11 cellular contexts compared by ENCODE assay signal in genomic region chr20:1964659-1965405, GRCh38. TPM values are rescaled to one million over a fixed set of nuclear protein-coding genes. Genes with fewer than 3 reads are reported as not detected.
A peak's percentile ranks its signal among the peaks of the same experiment; 100 is the strongest.
DNase-seq lines count a peak whose midpoint lies in the region; ATAC-seq and TF ChIP-seq lines count a peak whose summit lies in the region.
"Had no signal": no experiment of that assay in that cellular context is flagged by ENCODE, and none has a peak within 500 bp of the region (broad histone marks: within the 10 kb centered on the region; RNA-seq: fewer than 3 reads in every experiment).

No MANE protein-coding gene starts in this region.

- H2AFZ ChIP-seq in HCT116 (ENCODE audit: low read depth, low read length, poor library complexity, severe bottlenecking), result peak overlapping the region; percentile 75

- intact Hi-C loops in HCT116 (cut with micrococcal nuclease) (loop anchor here (1.0 kb wide), 2 partner anchors 128 to 207 kb away; no protein-coding TSS in a partner anchor), uterus (cut with DNase I; ENCODE audit: low total_unique reads) (loop anchor here (5.0 kb wide), 1 partner anchor 207 kb away; no protein-coding TSS in a partner anchor)

- DNase-seq in AG04449 (ENCODE audit: low read depth, low spot score) (no peak), HCT116 (ENCODE audit: low read depth, low spot score) (no peak), memory B cell (ENCODE audit: low spot score in 2 of 2) (no peak), GM10266 (ENCODE audit: extremely low spot score) (no peak), pons (ENCODE audit: low spot score) (no peak), uterus (no peak)

- no TSS peak for BruUV-seq in HCT116 (replicated peaks; lab: Mats Ljungman, UMichigan)

- no peaks in the 10 kb centered on the region for H3K4me1 Mint-ChIP-seq in activated T-helper 17 cell treated with anti-CD3 and anti-CD28 coated beads, Interleukin-2, amount 50 U/mL, for 72 hours
- H3K4me1 Mint-ChIP-seq in memory B cell, result peaks cover 11% of the 10 kb centered on the region

- no peaks in the 10 kb centered on the region for H3K36me3 ChIP-seq in HCT116 (ENCODE audit: control insufficient read depth in 1 of 2, insufficient read depth in 2 of 2, low read length in 2 of 2)
- no peaks in the 10 kb centered on the region for H3K36me3 ChIP-seq in gastroesophageal sphincter
- no peaks in the 10 kb centered on the region for H3K36me3 ChIP-seq in uterus
- H3K36me3 ChIP-seq: MG63, pancreas had no signal

- H3K27me3 ChIP-seq in HCT116 (ENCODE audit: insufficient read depth, low read length), result no peaks in the 10 kb centered on the region; the same call in 1 of the 2 replicates
- H3K27me3 ChIP-seq in gastroesophageal sphincter, result peaks cover 55% of the 10 kb centered on the region
- no peaks in the 10 kb centered on the region for H3K27me3 ChIP-seq in uterus
- H3K27me3 ChIP-seq: MG63, pancreas had no signal

- TF ChIP-seq CTCF in AG04449 (IDR thresholded peaks at IDR 0.05; ENCODE audit: insufficient read depth, low read length, missing control alignments) (peak; percentile 25), HCT116 (IDR thresholded peaks at IDR 0.05 in 2 of 3, conservative IDR thresholded peaks at IDR 0.05 in 1 of 3; ENCODE audit: borderline replicate concordance in 1 of 3, insufficient read depth in 1 of 3, low read depth in 2 of 3, low read length in 2 of 3) (no peak), gastroesophageal sphincter (IDR thresholded peaks at IDR 0.05) (no peak), GM10266 (IDR thresholded peaks at IDR 0.05; ENCODE audit: control insufficient read depth, insufficient read depth, low read depth, missing control alignments) (no peak), uterus (IDR thresholded peaks at IDR 0.05) (no peak)

- ATAC-seq in HCT116 (no peak), memory B cell (ENCODE audit: low read depth) (peak; percentile 35), gastroesophageal sphincter (no peak)
- ATAC-seq in activated T-helper 17 cell treated with anti-CD3 and anti-CD28 coated beads, Interleukin-2, amount 50 U/mL, for 72 hours (replicated peaks), result no peak

- H3K79me2 ChIP-seq in HCT116 (ENCODE audit: insufficient read depth, low read length), result no peaks in the 10 kb centered on the region

- H3K4me3 Mint-ChIP-seq in activated T-helper 17 cell treated with anti-CD3 and anti-CD28 coated beads, Interleukin-2, amount 50 U/mL, for 72 hours, result peak overlapping the region; percentile 75
- H3K4me3 Mint-ChIP-seq in memory B cell, result peak overlapping the region; percentile 65

- POLR2A ChIA-PET in AG04449 (lab: Yijun Ruan, JAX), result no interaction called here
- POLR2A ChIA-PET in HCT116 (lab: Charles Lee), result no interaction called here

- WGBS in gastroesophageal sphincter (ENCODE audit: low coverage in 1 of 2), 2 donors, result 33 to 41% methylated on average over 13 to 14 of the region's 14 CpGs

- no peaks in the 10 kb centered on the region for H4K20me1 ChIP-seq in HCT116 (ENCODE audit: insufficient read depth)

- H3K27ac ChIP-seq in HCT116 (ENCODE audit: low read depth, low read length) (no peak overlapping the region), gastroesophageal sphincter (no peak overlapping the region), uterus (no peak overlapping the region)
- H3K27ac ChIP-seq: pancreas had no signal

- TF ChIP-seq RAD21 in HCT116 (IDR thresholded peaks at IDR 0.05; ENCODE audit: low read depth), result no peak

- peak overlapping the region; percentile 66 for H3K27ac Mint-ChIP-seq in activated T-helper 17 cell treated with anti-CD3 and anti-CD28 coated beads, Interleukin-2, amount 50 U/mL, for 72 hours
- H3K27ac Mint-ChIP-seq in memory B cell, result peak overlapping the region; percentile 39

- H3K4me3 ChIP-seq in AG04449 (ENCODE audit: low read depth, low read length) (peak overlapping the region; percentile 24), HCT116 (replicated peaks in 1 of 2; ENCODE audit: low read depth in 1 of 2, low read length in 2 of 2) (no peak overlapping the region), gastroesophageal sphincter (no peak overlapping the region), uterus (no peak overlapping the region)
- H3K4me3 ChIP-seq: MG63, pancreas had no signal

- H3K9me2 ChIP-seq in HCT116 (ENCODE audit: insufficient read depth), result no peaks in the 10 kb centered on the region

- peaks cover 34% of the 10 kb centered on the region for H3K27me3 Mint-ChIP-seq in activated T-helper 17 cell treated with anti-CD3 and anti-CD28 coated beads, Interleukin-2, amount 50 U/mL, for 72 hours
- H3K27me3 Mint-ChIP-seq in memory B cell, result no peaks in the 10 kb centered on the region

- no peaks in the 10 kb centered on the region for H3K36me3 Mint-ChIP-seq in activated T-helper 17 cell treated with anti-CD3 and anti-CD28 coated beads, Interleukin-2, amount 50 U/mL, for 72 hours (ENCODE audit: low read depth)
- H3K36me3 Mint-ChIP-seq in memory B cell, result no peaks in the 10 kb centered on the region

- H3K9me3 Mint-ChIP-seq in activated T-helper 17 cell treated with anti-CD3 and anti-CD28 coated beads, Interleukin-2, amount 50 U/mL, for 72 hours, result no peaks in the 10 kb centered on the region
- peaks cover under 1% of the 10 kb centered on the region for H3K9me3 Mint-ChIP-seq in memory B cell

- no peak for TF ChIP-seq EP300 in gastroesophageal sphincter (IDR thresholded peaks at IDR 0.05)

- H3K9me3 ChIP-seq in HCT116 (ENCODE audit: control insufficient read depth in 1 of 2, insufficient read depth in 1 of 2, low read depth in 1 of 2, low read length in 2 of 2), result no peaks in the 10 kb centered on the region
- no peaks in the 10 kb centered on the region for H3K9me3 ChIP-seq in gastroesophageal sphincter
- no peaks in the 10 kb centered on the region for H3K9me3 ChIP-seq in uterus
- H3K9me3 ChIP-seq: Caco-2, MG63, pancreas had no signal

- RAD21 ChIA-PET in HCT116 (lab: Charles Lee; ENCODE audit: low non-redundant PET in 1 of 2, low total read pairs in 2 of 2, uncharacterized antibody in 2 of 2, unreplicated experiment in 2 of 2), result interaction anchor here in 1 of 2 experiments (0.7 kb wide), 1 partner anchor 206 kb away, joined by 3 read pairs; no protein-coding TSS in a partner anchor

- H3K4me1 ChIP-seq in HCT116 (ENCODE audit: control insufficient read depth in 1 of 2, insufficient read depth in 2 of 2, low read length in 2 of 2) (peaks cover 0 to 6% of the 10 kb centered on the region in 2 experiments; a peak in 2 of 4 replicates), gastroesophageal sphincter (peaks cover 0 to 11% (median 0%) of the 10 kb centered on the region in 3 donors), uterus (no peaks in the 10 kb centered on the region)
- H3K4me1 ChIP-seq: Caco-2 had no signal

- no peak overlapping the region for H3K4me2 ChIP-seq in HCT116 (ENCODE audit: low read length)

- CTCF ChIA-PET in AG04449 (lab: Yijun Ruan, JAX) (interaction anchor here (0.8 to 5.8 kb wide), 18 partner anchors 9 to 488 kb away, joined by 3 to 104 read pairs (median 4); no protein-coding TSS in a partner anchor), HCT116 (lab: Charles Lee) (interaction anchor here (1.2 to 2.6 kb wide), 6 partner anchors 10 to 243 kb away, joined by 3 to 46 read pairs (median 4); no protein-coding TSS in a partner anchor)

- TF ChIP-seq POLR2A in HCT116 (IDR thresholded peaks at IDR 0.05; ENCODE audit: borderline replicate concordance, extremely low read depth, insufficient read depth, insufficient read length), result no peak
- no peak for TF ChIP-seq POLR2A in gastroesophageal sphincter (IDR thresholded peaks at IDR 0.05)
- TF ChIP-seq POLR2A in uterus (IDR thresholded peaks at IDR 0.05), result no peak

- H3K9ac ChIP-seq in HCT116 (ENCODE audit: low read length), result no peak overlapping the region

TF ChIP-seq in HCT116, 20 proteins besides CTCF, POLR2A, EP300 and RAD21 (continues in another document):
- TF ChIP-seq EZH2 (IDR thresholded peaks at IDR 0.05) (no peak), CEBPB (IDR thresholded peaks at IDR 0.05; ENCODE audit: low read depth) (no peak), JUND (IDR thresholded peaks at IDR 0.05) (no peak), SRF (IDR thresholded peaks at IDR 0.05; ENCODE audit: low read depth) (no peak), SIN3A (IDR thresholded peaks at IDR 0.05; ENCODE audit: low read depth) (no peak), EZH2phosphoT487 (IDR thresholded peaks at IDR 0.05; ENCODE audit: borderline replicate concordance) (no peak), ZNF274 (IDR thresholded peaks at IDR 0.05; ENCODE audit: low read depth, low read length) (no peak), CBX3 (IDR thresholded peaks at IDR 0.05; ENCODE audit: low read depth) (no peak), ZFX (IDR thresholded peaks at IDR 0.05) (no peak)
- TF ChIP-seq, protein P1, sequence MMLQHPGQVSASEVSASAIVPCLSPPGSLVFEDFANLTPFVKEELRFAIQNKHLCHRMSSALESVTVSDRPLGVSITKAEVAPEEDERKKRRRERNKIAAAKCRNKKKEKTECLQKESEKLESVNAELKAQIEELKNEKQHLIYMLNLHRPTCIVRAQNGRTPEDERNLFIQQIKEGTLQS (IDR thresholded peaks at IDR 0.05), result no peak
- TF ChIP-seq, protein P2, sequence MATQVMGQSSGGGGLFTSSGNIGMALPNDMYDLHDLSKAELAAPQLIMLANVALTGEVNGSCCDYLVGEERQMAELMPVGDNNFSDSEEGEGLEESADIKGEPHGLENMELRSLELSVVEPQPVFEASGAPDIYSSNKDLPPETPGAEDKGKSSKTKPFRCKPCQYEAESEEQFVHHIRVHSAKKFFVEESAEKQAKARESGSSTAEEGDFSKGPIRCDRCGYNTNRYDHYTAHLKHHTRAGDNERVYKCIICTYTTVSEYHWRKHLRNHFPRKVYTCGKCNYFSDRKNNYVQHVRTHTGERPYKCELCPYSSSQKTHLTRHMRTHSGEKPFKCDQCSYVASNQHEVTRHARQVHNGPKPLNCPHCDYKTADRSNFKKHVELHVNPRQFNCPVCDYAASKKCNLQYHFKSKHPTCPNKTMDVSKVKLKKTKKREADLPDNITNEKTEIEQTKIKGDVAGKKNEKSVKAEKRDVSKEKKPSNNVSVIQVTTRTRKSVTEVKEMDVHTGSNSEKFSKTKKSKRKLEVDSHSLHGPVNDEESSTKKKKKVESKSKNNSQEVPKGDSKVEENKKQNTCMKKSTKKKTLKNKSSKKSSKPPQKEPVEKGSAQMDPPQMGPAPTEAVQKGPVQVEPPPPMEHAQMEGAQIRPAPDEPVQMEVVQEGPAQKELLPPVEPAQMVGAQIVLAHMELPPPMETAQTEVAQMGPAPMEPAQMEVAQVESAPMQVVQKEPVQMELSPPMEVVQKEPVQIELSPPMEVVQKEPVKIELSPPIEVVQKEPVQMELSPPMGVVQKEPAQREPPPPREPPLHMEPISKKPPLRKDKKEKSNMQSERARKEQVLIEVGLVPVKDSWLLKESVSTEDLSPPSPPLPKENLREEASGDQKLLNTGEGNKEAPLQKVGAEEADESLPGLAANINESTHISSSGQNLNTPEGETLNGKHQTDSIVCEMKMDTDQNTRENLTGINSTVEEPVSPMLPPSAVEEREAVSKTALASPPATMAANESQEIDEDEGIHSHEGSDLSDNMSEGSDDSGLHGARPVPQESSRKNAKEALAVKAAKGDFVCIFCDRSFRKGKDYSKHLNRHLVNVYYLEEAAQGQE (IDR thresholded peaks at IDR 0.05; ENCODE audit: low read depth), result no peak

RNA-seq across cellular contexts. Expression of gene PDYN, which starts 29.0 kb away (rescaled TPM):
- total RNA-seq in HCT116 (2021; ENCODE audit: unreplicated experiment) (not detected), gastroesophageal sphincter (not detected), uterus (not detected)
- polyA plus RNA-seq in HCT116 (2012), result not detected in 2 replicates
- total RNA-seq in activated T-helper 17 cell treated with anti-CD3 and anti-CD28 coated beads, Interleukin-2, amount 50 U/mL, for 72 hours, result not detected
- total RNA-seq: Caco-2, pancreas had no signal
- polyA plus RNA-seq: pancreas had no signal
